Comparison of ENCODE assay signal across 8 cellular contexts in the genomic region with DNA sequence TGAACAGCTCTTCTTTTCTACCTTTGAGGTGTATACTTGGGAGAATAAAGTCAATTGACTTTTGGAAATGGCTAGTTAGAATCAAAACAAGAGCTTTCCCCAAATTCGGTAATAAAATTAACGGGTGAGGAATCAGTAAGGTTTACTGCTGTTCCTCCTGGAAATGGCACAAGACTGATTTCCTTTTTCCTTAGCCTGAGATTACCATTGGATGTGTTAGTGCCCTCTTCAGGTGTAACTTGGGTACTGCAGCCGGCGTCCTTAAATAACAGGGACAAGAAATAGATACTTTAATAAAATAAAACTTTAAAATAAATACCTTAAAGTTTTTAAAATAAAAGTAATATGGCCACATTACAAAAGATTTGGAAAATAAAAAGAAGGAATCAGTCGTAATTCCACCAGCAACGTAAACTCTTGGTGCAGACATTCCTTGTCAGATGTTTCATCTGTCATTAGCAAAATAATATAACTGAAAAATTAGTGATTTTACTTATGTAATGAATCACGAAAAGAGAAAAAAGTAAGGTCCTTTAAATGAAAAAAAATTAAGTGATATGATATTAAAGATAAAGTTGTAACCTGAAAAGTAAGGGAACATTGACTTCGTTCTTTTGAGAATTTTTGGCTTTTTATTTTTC. TPM values are rescaled to one million over a fixed set of nuclear protein-coding genes. Genes with fewer than 3 reads are reported as not detected.
A peak's percentile ranks its signal among the peaks of the same experiment; 100 is the strongest.
DNase-seq lines count a peak whose midpoint lies in the region; ATAC-seq and TF ChIP-seq lines count a peak whose summit lies in the region.

No MANE protein-coding gene starts in this region.

- DNase-seq in Right ventricle myocardium superior (peak; percentile 80), Right ventricle myocardium inferior (ENCODE audit: missing footprints) (no peak), NCI-H2107 (lab: John Stamatoyannopoulos, UW) (peak; percentile 26), WERI-Rb-1 (peak; percentile 59), cardiac fibroblast (ENCODE audit: low read depth in 2 of 2) (peak; percentile 90 to 92), left kidney (ENCODE audit: low read depth, low spot score) (peak; percentile 83)
- peak; percentile 48 to 58 for DNase-seq in stimulated activated CD4-positive, alpha-beta T cell treated with anti-CD3 and anti-CD28 coated beads, Interleukin-4, amount 100 ng/mL, for 4 hours

- H3K36me3 ChIP-seq in WERI-Rb-1 = peaks cover 10% of the 10 kb centered on the region

- H3K27me3 ChIP-seq in WERI-Rb-1 (ENCODE audit: insufficient read depth, low read depth, severe bottlenecking) = no peaks in the 10 kb centered on the region

- intact Hi-C loops in Right ventricle myocardium superior (cut with DNase I) = loop anchor here (5.0 kb wide), 2 partner anchors 97 to 262 kb away; no protein-coding TSS in a partner anchor
- intact Hi-C loops in Right ventricle myocardium inferior (cut with DNase I) = loop anchor here (2.0 to 5.0 kb wide), 3 partner anchors 67 to 260 kb away; a partner anchor contains a TSS

- TF ChIP-seq CTCF in WERI-Rb-1 (IDR thresholded peaks at IDR 0.05; ENCODE audit: low read depth, low read length) (peak; percentile 64), cardiac fibroblast (IDR thresholded peaks at IDR 0.05; ENCODE audit: low read depth, low read length) (peak; percentile 95)

- no peak overlapping the region for H3K27ac ChIP-seq in WERI-Rb-1

- peak; percentile 73 for ATAC-seq in Right ventricle myocardium superior (ENCODE audit: poor library complexity)
- ATAC-seq in Right ventricle myocardium inferior = no peak
- no peak for ATAC-seq in GM19395 (IDR thresholded peaks at IDR 0.05; ENCODE audit: unreplicated experiment)

- H3K9me3 ChIP-seq in WERI-Rb-1 (ENCODE audit: severe bottlenecking) = no peaks in the 10 kb centered on the region

- no peak overlapping the region for H3K4me3 ChIP-seq in WERI-Rb-1 (ENCODE audit: low read depth, low read length)
- no peak overlapping the region for H3K4me3 ChIP-seq in cardiac fibroblast (replicated peaks in 1 of 2; ENCODE audit: low read depth in 2 of 2, low read length in 2 of 2)

RNA-seq across cellular contexts. Expression of a gene that starts 29.7 kb away (rescaled TPM):
- total RNA-seq in Right ventricle myocardium superior (12.5 TPM), Right ventricle myocardium inferior (12.6 TPM)

RNA-seq across cellular contexts. Expression of a gene that starts 57.5 kb away (rescaled TPM):
- total RNA-seq in Right ventricle myocardium superior (41.2 TPM), Right ventricle myocardium inferior (52.4 TPM)
